ENCODE assay signal across 1 cellular context in the genomic region with DNA sequence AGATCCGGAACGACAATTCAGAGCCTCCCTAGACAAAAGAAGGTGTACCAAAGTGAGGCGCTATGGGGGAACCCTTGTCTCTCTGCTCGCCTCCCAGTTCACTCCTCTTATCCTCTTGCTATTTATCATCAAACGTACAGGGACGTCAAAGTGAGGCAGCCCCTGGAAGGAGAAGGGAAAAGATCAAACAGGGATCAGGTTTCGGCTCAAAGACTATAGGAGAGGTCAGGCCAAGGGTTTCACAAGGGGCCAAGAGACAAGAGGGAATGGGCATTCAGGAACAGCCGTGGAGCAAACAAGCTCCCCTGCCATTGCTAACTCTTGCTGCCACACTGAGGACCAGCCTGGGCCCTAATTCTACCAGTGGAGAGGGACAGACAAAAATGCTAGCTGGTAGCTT.
TF ChIP-seq lines count a peak whose summit lies in the region.

No MANE protein-coding gene starts in this region.

TF ChIP-seq in GM23338, 12 proteins besides CTCF, POLR2A, EP300 and RAD21 (continued from another document):
- TF ChIP-seq ZNF462 (CRISPR knock-in tag; IDR thresholded peaks at IDR 0.05): no peak
- TF ChIP-seq ZNF331 (CRISPR knock-in tag; IDR thresholded peaks at IDR 0.05; ENCODE audit: low read depth): no peak
- no peak for TF ChIP-seq CREB1 (CRISPR knock-in tag; IDR thresholded peaks at IDR 0.05; ENCODE audit: low read depth)
- no peak for TF ChIP-seq JUNB (IDR thresholded peaks at IDR 0.05; ENCODE audit: unreplicated experiment)
- no peak for TF ChIP-seq NANOG (IDR thresholded peaks at IDR 0.05; ENCODE audit: borderline replicate concordance)
